ENCODE assay signal across 7 cellular contexts in genomic region chr5:2464141-2464540, GRCh38.
"Had no signal": no experiment of that assay in that cellular context is flagged by ENCODE, and none has a peak within 500 bp of the region (broad histone marks: within the 10 kb centered on the region; RNA-seq: fewer than 3 reads in every experiment).

No MANE protein-coding gene starts in this region.

- FAIRE-seq: HTR-8/SVneo had no signal

- H3K36me3 Mint-ChIP-seq: IgD-negative memory B cell had no signal

- ATAC-seq: GM23338, HCT116 had no signal

- DNase-seq: H7, HFFc6 had no signal

- H3K27ac Mint-ChIP-seq: GM23338, HFFc6, IgD-negative memory B cell had no signal

- H3K4me1 ChIP-seq: HAP-1 had no signal

- H3K4me1 Mint-ChIP-seq: IgD-negative memory B cell had no signal

- H3K9me3 Mint-ChIP-seq: GM23338 had no signal

- H3K4me2 ChIP-seq: GM23338 had no signal

- H3K9me3 ChIP-seq: HAP-1 had no signal

- H2AFZ ChIP-seq: GM23338 had no signal

- H3K4me3 Mint-ChIP-seq: GM23338, HFFc6, IgD-negative memory B cell had no signal

- H3K27me3 Mint-ChIP-seq: IgD-negative memory B cell had no signal

- H3K36me3 ChIP-seq: HAP-1 had no signal

- H3K4me3 ChIP-seq: GM23338, HAP-1 had no signal
